22 cellular contexts compared by ENCODE assay signal in genomic region chr18:34354351-34354750, GRCh38.
"Had no signal": no experiment of that assay in that cellular context is flagged by ENCODE, and none has a peak within 500 bp of the region (broad histone marks: within the 10 kb centered on the region; RNA-seq: fewer than 3 reads in every experiment).

No MANE protein-coding gene starts in this region.

- ATAC-seq: naive thymus-derived CD8-positive, alpha-beta T cell; natural killer cell treated with Interleukin-12 subunit alpha and Interleukin-12 subunit beta and Interleukin-15 and Interleukin-18, amount 100 ng/mL, for 72 hours; pancreas; psoas muscle; right cardiac atrium; right lobe of liver; stimulated activated effector memory CD8-positive, alpha-beta T cell treated with anti-CD3 and anti-CD28 coated beads, Interleukin-12 subunit alpha, Interleukin-12 subunit beta, amount 100 ng/mL, for 72 hours; stimulated activated naive B cell treated with anti-CD40 and anti-IgM and Interleukin-4, amounts not matched to agents 10 μg/mL and 1 μg/mL and 100 μg/mL, for 72 hours had no signal

- DNase-seq: naive thymus-derived CD8-positive, alpha-beta T cell; nephron progenitor cell; nucleus accumbens; pancreas; posterior cingulate gyrus; psoas muscle; right cardiac atrium; right lobe of liver; sigmoid colon; small intestine; stimulated activated CD4-positive, alpha-beta T cell treated with anti-CD3 and anti-CD28 coated beads, Interleukin-15, amount 100 ng/mL, for 24 hours; stimulated activated CD4-positive, alpha-beta T cell treated with anti-CD3 and anti-CD28 coated beads, Interleukin-2, amount 100 ng/mL, for 24 hours; stimulated activated CD4-positive, alpha-beta T cell treated with anti-CD3 and anti-CD28 coated beads, Interleukin-2, amount 100 ng/mL, for 48 hours; stimulated activated CD4-positive, alpha-beta T cell treated with anti-CD3 and anti-CD28 coated beads, Interleukin-4, amount 100 ng/mL, for 24 hours; stimulated activated naive B cell treated with anti-CD40 and anti-IgM and Interleukin-4, amounts not matched to agents 10 μg/mL and 1 μg/mL and 100 μg/mL, for 72 hours; stimulated activated naive CD4-positive, alpha-beta T cell treated with Interleukin-2 at 50 U/mL for 16 hours; stomach; thyroid gland; trophoblast cell; upper lobe of left lung had no signal
